Comparison of ENCODE assay signal across 8 cellular contexts in genomic region chr3:18444597-18445420, GRCh38. TPM values are rescaled to one million over a fixed set of nuclear protein-coding genes. Genes with fewer than 3 reads are reported as not detected.
DNase-seq lines count a peak whose midpoint lies in the region; ATAC-seq and TF ChIP-seq lines count a peak whose summit lies in the region.

No MANE protein-coding gene starts in this region.

- peaks cover 61% of the 10 kb centered on the region for H3K27me3 ChIP-seq in mucosa of stomach (ENCODE audit: control insufficient read depth, insufficient read depth, low read length)

- H3K4me3 ChIP-seq in mucosa of stomach (ENCODE audit: low read length) = peak overlapping the region; percentile 21

- H3K9me3 ChIP-seq in mucosa of stomach (ENCODE audit: control insufficient read depth, low read length) = no peaks in the 10 kb centered on the region

- DNase-seq in SHP77 (lab: John Stamatoyannopoulos, UW) = peak; percentile 38 to 63
- DNase-seq in SHP77 treated with DMSO at 0.1 percent for 48 hours (lab: John Stamatoyannopoulos, UW) = no peak
- peak; percentile 34 to 85 for DNase-seq in NCI-H526 (lab: John Stamatoyannopoulos, UW)
- peak; percentile 89 for DNase-seq in activated CD8-positive, alpha-beta memory T cell treated with anti-CD3 and anti-CD28 coated beads for 24 hours
- peak; percentile 85 for DNase-seq in endothelial cell (ENCODE audit: low spot score)
- peak; percentile 55 for DNase-seq in stimulated activated naive B cell treated with anti-CD40 and anti-IgM and Interleukin-4, amounts not matched to agents 10 μg/mL and 1 μg/mL and 100 μg/mL, for 72 hours

- H3K4me1 ChIP-seq in mucosa of stomach (ENCODE audit: control insufficient read depth, insufficient read depth, low read length) = peaks cover 12% of the 10 kb centered on the region

- peaks cover 12% of the 10 kb centered on the region for H3K27me3 Mint-ChIP-seq in endothelial cell (ENCODE audit: unreplicated experiment)
- no peaks in the 10 kb centered on the region for H3K27me3 Mint-ChIP-seq in stimulated activated naive B cell treated with anti-CD40 and anti-IgM and Interleukin-4, amounts not matched to agents 10 μg/mL and 1 μg/mL and 100 μg/mL, for 72 hours

- ATAC-seq in HG02970 (IDR thresholded peaks at IDR 0.05; ENCODE audit: low FRiP score, unreplicated experiment) = peak; percentile 82
- ATAC-seq in stimulated activated naive B cell treated with anti-CD40 and anti-IgM and Interleukin-4, amounts not matched to agents 10 μg/mL and 1 μg/mL and 100 μg/mL, for 72 hours (replicated peaks) = peak; percentile 78 to 80

- TF ChIP-seq CTCF in endothelial cell (IDR thresholded peaks at IDR 0.05; ENCODE audit: unreplicated experiment) = peak; percentile 15

- H3K36me3 Mint-ChIP-seq in endothelial cell (ENCODE audit: low read depth, unreplicated experiment) = no peaks in the 10 kb centered on the region
- H3K36me3 Mint-ChIP-seq in stimulated activated naive B cell treated with anti-CD40 and anti-IgM and Interleukin-4, amounts not matched to agents 10 μg/mL and 1 μg/mL and 100 μg/mL, for 72 hours = peaks cover 13 to 36% of the 10 kb centered on the region in 2 donors

- no peaks in the 10 kb centered on the region for H3K9me3 Mint-ChIP-seq in endothelial cell (ENCODE audit: unreplicated experiment)
- H3K9me3 Mint-ChIP-seq in stimulated activated naive B cell treated with anti-CD40 and anti-IgM and Interleukin-4, amounts not matched to agents 10 μg/mL and 1 μg/mL and 100 μg/mL, for 72 hours = peaks cover 4 to 5% of the 10 kb centered on the region in 2 donors

- peak overlapping the region; percentile 90 for H3K4me3 Mint-ChIP-seq in endothelial cell (ENCODE audit: unreplicated experiment)
- H3K4me3 Mint-ChIP-seq in stimulated activated naive B cell treated with anti-CD40 and anti-IgM and Interleukin-4, amounts not matched to agents 10 μg/mL and 1 μg/mL and 100 μg/mL, for 72 hours = peak overlapping the region; percentile 90 to 99

- H3K27ac Mint-ChIP-seq in endothelial cell (ENCODE audit: unreplicated experiment) = no peak overlapping the region
- peak overlapping the region; percentile 98 for H3K27ac Mint-ChIP-seq in stimulated activated naive B cell treated with anti-CD40 and anti-IgM and Interleukin-4, amounts not matched to agents 10 μg/mL and 1 μg/mL and 100 μg/mL, for 72 hours

- H3K4me1 Mint-ChIP-seq in endothelial cell (ENCODE audit: unreplicated experiment) = peaks cover 16% of the 10 kb centered on the region
- peaks cover 17 to 46% of the 10 kb centered on the region in 2 donors for H3K4me1 Mint-ChIP-seq in stimulated activated naive B cell treated with anti-CD40 and anti-IgM and Interleukin-4, amounts not matched to agents 10 μg/mL and 1 μg/mL and 100 μg/mL, for 72 hours

- H3K9ac ChIP-seq in mucosa of stomach (ENCODE audit: low read length) = peak overlapping the region; percentile 60

- H3K36me3 ChIP-seq in mucosa of stomach (ENCODE audit: control insufficient read depth, insufficient read depth, low read length) = no peaks in the 10 kb centered on the region

RNA-seq across cellular contexts. Expression of gene SATB1, which starts 19.7 kb away (rescaled TPM):
- total RNA-seq in endothelial cell (ENCODE audit: unreplicated experiment) = 28.2 TPM
